In genomic region chrX:9464435-9465371, GRCh38 we compare ENCODE assay signal across 8 cellular contexts. TPM values are rescaled to one million over a fixed set of nuclear protein-coding genes. Genes with fewer than 3 reads are reported as not detected.
DNase-seq lines count a peak whose midpoint lies in the region; ATAC-seq and TF ChIP-seq lines count a peak whose summit lies in the region.

TBL1X (plus strand) TSS chrX:9465058; CDS start chrX:9653587, 188,529 bp downstream.

- H3K4me1 ChIP-seq in A673 (ENCODE audit: insufficient read depth, low read length, poor library complexity, severe bottlenecking) (peaks cover 21% of the 10 kb centered on the region), adrenal gland (replicated peaks in 1 of 2) (peaks cover 0 to 15% of the 10 kb centered on the region in 2 donors), left ventricle myocardium inferior (peaks cover 31% of the 10 kb centered on the region), psoas muscle (peaks cover 9% of the 10 kb centered on the region)

- POLR2A ChIA-PET in A673 (lab: Charles Lee; ENCODE audit: low non-redundant PET) = no interaction called here

- peak within 1 kb of the TSS; percentile 85 for H3K27ac ChIP-seq in A673 (ENCODE audit: low read depth, low read length, poor library complexity, severe bottlenecking)
- peak within 1 kb of the TSS; percentile 17 for H3K27ac ChIP-seq in HL-60 (replicated peaks)
- peak within 1 kb of the TSS; percentile 21 to 87 (median 61) for H3K27ac ChIP-seq in adrenal gland
- H3K27ac ChIP-seq in left ventricle myocardium inferior (replicated peaks) = peak within 1 kb of the TSS; percentile 78
- H3K27ac ChIP-seq in psoas muscle = peak within 1 kb of the TSS; percentile 78

- no TSS peak for BruUV-seq in A673 (replicated peaks; lab: Mats Ljungman, UMichigan)

- intact Hi-C loops in A673 (cut with micrococcal nuclease; ENCODE audit: unreplicated experiment) = loop anchor here (5.0 to 10.0 kb wide), 2 partner anchors 243 to 320 kb away; no protein-coding TSS in a partner anchor
- intact Hi-C loops in adrenal gland (cut with DNase I) = loop anchor here (5.0 to 10.0 kb wide), 3 partner anchors 120 to 250 kb away; no protein-coding TSS in a partner anchor
- intact Hi-C loops in left ventricle myocardium inferior (cut with micrococcal nuclease) = loop anchor here (10.0 kb wide), 1 partner anchor 120 kb away; no protein-coding TSS in a partner anchor
- intact Hi-C loops in psoas muscle (cut with DNase I) = loop anchor here (5.0 to 10.0 kb wide), 4 partner anchors 90 to 243 kb away; no protein-coding TSS in a partner anchor

- peak in 1 of 2 donors; percentile 28 for TF ChIP-seq POLR2A in adrenal gland (IDR thresholded peaks at IDR 0.05)

- peak; percentile 65 for DNase-seq in A673 (ENCODE audit: low spot score)
- DNase-seq in HL-60 (ENCODE audit: low read depth in 1 of 2, low spot score in 1 of 2) = no peak
- peak; percentile 0 for DNase-seq in SW 1271 (lab: John Stamatoyannopoulos, UW)
- peak; percentile 26 to 64 (median 54) for DNase-seq in adrenal gland
- DNase-seq in left ventricle myocardium inferior = peak; percentile 64
- DNase-seq in psoas muscle = peak; percentile 70 to 79

- CTCF ChIA-PET in A673 (lab: Charles Lee) = no interaction called here

- ATAC-seq in GM18907 (IDR thresholded peaks at IDR 0.05; ENCODE audit: unreplicated experiment) (peak; percentile 35), psoas muscle (peak; percentile 55 to 63 (median 62)), GM18873 (IDR thresholded peaks at IDR 0.05; ENCODE audit: low FRiP score, unreplicated experiment) (no peak)

- TF ChIP-seq CTCF in A673 (conservative IDR thresholded peaks at IDR 0.05; ENCODE audit: low read depth, low read length) = no peak
- TF ChIP-seq CTCF in HL-60 (IDR thresholded peaks at IDR 0.05; ENCODE audit: insufficient read depth, low read length) = no peak
- TF ChIP-seq CTCF in adrenal gland (IDR thresholded peaks at IDR 0.05) = no peak
- TF ChIP-seq CTCF in left ventricle myocardium inferior (IDR thresholded peaks at IDR 0.05; ENCODE audit: borderline replicate concordance) = no peak
- TF ChIP-seq CTCF in psoas muscle (IDR thresholded peaks at IDR 0.05) = no peak

- no peaks in the 10 kb centered on the region for H3K27me3 ChIP-seq in A673 (replicated peaks; ENCODE audit: insufficient read depth, low read depth, low read length, poor library complexity)
- H3K27me3 ChIP-seq in HL-60 (ENCODE audit: insufficient read depth, poor library complexity, severe bottlenecking) = no peaks in the 10 kb centered on the region
- H3K27me3 ChIP-seq in adrenal gland = no peaks in the 10 kb centered on the region
- H3K27me3 ChIP-seq in left ventricle myocardium inferior (ENCODE audit: low read depth) = no peaks in the 10 kb centered on the region
- peaks cover 0 to 24% (median 0%) of the 10 kb centered on the region in 3 donors for H3K27me3 ChIP-seq in psoas muscle (ENCODE audit: insufficient read depth in 3 of 3, low read length in 2 of 3)

- H3K9me3 ChIP-seq in A673 (ENCODE audit: low read depth, low read length, poor library complexity, severe bottlenecking) (no peaks in the 10 kb centered on the region), adrenal gland (replicated peaks in 1 of 3) (no peaks in the 10 kb centered on the region), left ventricle myocardium inferior (replicated peaks) (no peaks in the 10 kb centered on the region), psoas muscle (no peaks in the 10 kb centered on the region)

- WGBS in adrenal gland, 4 donors = 3 to 10% (median 4%) methylated on average over 15 to 76 of the region's 99 CpGs; no CpG with 5 or more reads in 1 of the 4 donors
- WGBS in psoas muscle, 3 donors = 4 to 25% (median 5%) methylated on average over 14 to 75 of the region's 99 CpGs

- H3K36me3 ChIP-seq in A673 (ENCODE audit: insufficient read depth, low read length, poor library complexity, severe bottlenecking) (no peaks in the 10 kb centered on the region), adrenal gland (replicated peaks in 1 of 2) (no peaks in the 10 kb centered on the region), left ventricle myocardium inferior (no peaks in the 10 kb centered on the region), psoas muscle (ENCODE audit: insufficient read depth in 1 of 2, low read depth in 1 of 2) (no peaks in the 10 kb centered on the region)

- H3K4me3 ChIP-seq in A673 (ENCODE audit: low read depth, low read length, poor library complexity, severe bottlenecking) (peak within 1 kb of the TSS; percentile 65), HL-60 (replicated peaks; ENCODE audit: insufficient read depth, low read length) (peak within 1 kb of the TSS; percentile 54), adrenal gland (peak within 1 kb of the TSS in 2 of 4 donors; percentile 43 to 70), left ventricle myocardium inferior (peak within 1 kb of the TSS; percentile 79), psoas muscle (peak within 1 kb of the TSS; percentile 80)

RNA-seq across cellular contexts. Expression of gene TBL1X, which starts in this region (rescaled TPM):
- total RNA-seq in A673 (2021) (26.9 and 33.0 TPM in 2 replicates), adrenal gland (100 to 1,000 TPM in 1 of 8 donors, 10 to 100 TPM in 7; 22.9 to 256 (median 34.8) TPM), left ventricle myocardium inferior (9.4 TPM), psoas muscle (10 to 100 TPM in 1 of 4 donors, 1 to 10 TPM in 3; 7.1 to 17.6 (median 8.0) TPM)
- polyA plus RNA-seq in adrenal gland (10 to 100 TPM in 1 of 3 donors, 1 to 10 TPM in 2; 5.0 to 20.4 (median 5.5) TPM), psoas muscle (1 to 10 TPM; 2.0 to 8.0 (median 3.4) TPM)

Comparison
In these comparisons a context has a peak if more than half of its experiments do, and no peak if none do; other contexts are left out.
1. DNase-seq: peak in A673 (single experiment), SW 1271 (2 of 2), adrenal gland (7 of 7), left ventricle myocardium inferior (single experiment) and psoas muscle (2 of 2); none in HL-60 (0 of 2).
2. H3K27ac ChIP-seq: peak in every context shown above with its lines; median percentile 85 in A673; 78 in left ventricle myocardium inferior; 78 in psoas muscle; 61 in adrenal gland; 17 in HL-60.